ENCODE assay signal across 1 cellular context in the genomic region with DNA sequence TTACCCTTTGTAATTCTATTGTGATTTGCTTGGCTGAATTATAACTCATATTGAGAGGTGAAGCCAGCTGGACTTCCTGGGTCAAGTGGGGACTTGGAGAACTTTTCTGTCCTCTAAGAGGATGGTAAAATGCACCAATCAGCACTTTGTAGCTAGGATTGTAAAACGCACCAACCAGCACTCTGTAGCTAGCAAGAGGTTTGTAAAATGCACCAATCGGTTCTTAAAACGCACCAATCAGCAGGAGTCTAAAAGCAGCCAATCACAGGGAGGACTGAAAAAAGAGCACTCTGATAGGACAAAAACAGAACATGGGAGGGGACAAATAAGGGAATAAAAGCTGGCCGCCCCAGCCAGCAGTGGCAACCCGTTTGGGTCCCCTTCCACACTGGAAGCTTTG. TPM values are rescaled to one million over a fixed set of nuclear protein-coding genes. Genes with fewer than 3 reads are reported as not detected.
"Had no signal": no experiment of that assay in that cellular context is flagged by ENCODE, and none has a peak within 500 bp of the region (broad histone marks: within the 10 kb centered on the region; RNA-seq: fewer than 3 reads in every experiment).

No MANE protein-coding gene starts in this region.

RNA-seq across cellular contexts. Expression of a gene that starts 39.2 kb away (rescaled TPM):
- total RNA-seq: activated T-helper 1 cell treated with anti-CD3 and anti-CD28 coated beads, Interleukin-12 subunit alpha, Interleukin-12 subunit beta, Interleukin-2, Interleukin-4 antibody, amounts not matched to agents 30 ng/mL and 10 ng/mL and 1 ng/mL, durations not matched to agents 14 hours and 24 hours and 36 hours had no signal
